In genomic region chr1:28144203-28145135, GRCh38 we compare ENCODE assay signal across 8 cellular contexts. TPM values are rescaled to one million over a fixed set of nuclear protein-coding genes. Genes with fewer than 3 reads are reported as not detected.
DNase-seq lines count a peak whose midpoint lies in the region; ATAC-seq, FAIRE-seq and TF ChIP-seq lines count a peak whose summit lies in the region.

No MANE protein-coding gene starts in this region.

- no peak for DNase-seq in activated CD4-positive, CD25-positive, alpha-beta regulatory T cell (lab: John Stamatoyannopoulos, UW)
- DNase-seq in OCI-LY7 (ENCODE audit: low spot score) (peak; percentile 48), keratinocyte (ENCODE audit: low read depth, low spot score) (peak; percentile 98), G401 (ENCODE audit: low spot score) (no peak), sciatic nerve (ENCODE audit: low spot score) (no peak), Kasumi-1 (lab: John Stamatoyannopoulos, UW) (no peak)

- H3K4me1 ChIP-seq in OCI-LY7 (ENCODE audit: insufficient read depth, low read length, poor library complexity, severe bottlenecking) = peaks cover 66% of the 10 kb centered on the region
- H3K4me1 ChIP-seq in keratinocyte (ENCODE audit: control insufficient read depth, extremely low read depth, insufficient read depth, low read length) = peaks cover 10% of the 10 kb centered on the region

- intact Hi-C loops in OCI-LY7 (cut with micrococcal nuclease; ENCODE audit: unreplicated experiment) (no loop called here), sciatic nerve (cut with DNase I) (no loop called here)

- H3K79me2 ChIP-seq in OCI-LY7 (ENCODE audit: insufficient read depth, low read depth, low read length) (peaks cover 30% of the 10 kb centered on the region; the same call in 1 of the 2 replicates), keratinocyte (ENCODE audit: control insufficient read depth, insufficient read depth, low read length) (no peaks in the 10 kb centered on the region)

- FAIRE-seq in keratinocyte (lab: Jason Lieb, UNC) = peak; percentile 96

- peaks cover 11% of the 10 kb centered on the region for H3K36me3 ChIP-seq in OCI-LY7 (ENCODE audit: insufficient read depth, low read length)
- H3K36me3 ChIP-seq in keratinocyte (ENCODE audit: control insufficient read depth in 2 of 2, extremely low read depth in 1 of 2, insufficient read depth in 2 of 2, low read length in 2 of 2) = no peaks in the 10 kb centered on the region

- no peak for TF ChIP-seq CTCF in OCI-LY7 (conservative IDR thresholded peaks at IDR 0.05; ENCODE audit: low read length)
- no peak for TF ChIP-seq CTCF in keratinocyte (optimal IDR thresholded peaks at IDR 0.05 in 1 of 3, IDR thresholded peaks at IDR 0.05 in 1 of 3, conservative IDR thresholded peaks at IDR 0.05 in 1 of 3; ENCODE audit: extremely low read depth in 1 of 3, insufficient read depth in 2 of 3, low read length in 3 of 3)

- H3K27me3 ChIP-seq in keratinocyte (ENCODE audit: control insufficient read depth, extremely low read depth, insufficient read depth, low read length) = no peaks in the 10 kb centered on the region

- CTCF ChIA-PET in OCI-LY7 (lab: Charles Lee; ENCODE audit: unreplicated experiment) = interaction anchor here (1.0 kb wide), 1 partner anchor 9 kb away, joined by 3 read pairs; no protein-coding TSS in a partner anchor

- H4K20me1 ChIP-seq in OCI-LY7 (ENCODE audit: insufficient read depth, low read length) (no peaks in the 10 kb centered on the region), keratinocyte (ENCODE audit: control insufficient read depth, extremely low read depth, insufficient read depth, low read length) (no peaks in the 10 kb centered on the region)

- no peak overlapping the region for H3K9ac ChIP-seq in keratinocyte (ENCODE audit: control insufficient read depth, extremely low read depth, insufficient read depth, low read length)

- H3K9me3 ChIP-seq in OCI-LY7 (ENCODE audit: low read length) (no peaks in the 10 kb centered on the region), keratinocyte (ENCODE audit: control insufficient read depth, low read depth, low read length) (no peaks in the 10 kb centered on the region)

- no peaks in the 10 kb centered on the region for H3K9me2 ChIP-seq in OCI-LY7 (ENCODE audit: insufficient read depth, low read length)

- H3K4me3 ChIP-seq in OCI-LY7 (ENCODE audit: low read depth, low read length, poor library complexity, severe bottlenecking) = peak overlapping the region; percentile 2
- H3K4me3 ChIP-seq in keratinocyte (ENCODE audit: control insufficient read depth in 2 of 3, extremely low read depth in 1 of 3, insufficient read depth in 2 of 3, low read depth in 1 of 3, low read length in 3 of 3) = no peak overlapping the region

- H3K4me2 ChIP-seq in OCI-LY7 (ENCODE audit: low read length) (peak overlapping the region; percentile 46), keratinocyte (ENCODE audit: control insufficient read depth, extremely low read depth, insufficient read depth, low read depth, low read length) (no peak overlapping the region)

- no TSS peak for BruUV-seq in OCI-LY7 (replicated peaks; lab: Mats Ljungman, UMichigan)

- no peaks in the 10 kb centered on the region for H3K9me1 ChIP-seq in keratinocyte (ENCODE audit: control insufficient read depth, extremely low read depth, insufficient read depth, low read length)

- H2AFZ ChIP-seq in OCI-LY7 (ENCODE audit: low read length) (peak overlapping the region; percentile 19; the same call in 1 of the 2 replicates), keratinocyte (ENCODE audit: control insufficient read depth, low read length) (no peak overlapping the region)

- in situ Hi-C loops in G401 (cut with HindIII; ENCODE audit: low sequenced_read_pairs) = no loop called here

- peak overlapping the region; percentile 53 for H3K27ac ChIP-seq in OCI-LY7 (ENCODE audit: low read depth, low read length, poor library complexity, severe bottlenecking)
- no peak overlapping the region for H3K27ac ChIP-seq in keratinocyte (ENCODE audit: control insufficient read depth, insufficient read depth, low read length)

- peak; percentile 98 to 99 for ATAC-seq in activated CD4-positive, CD25-positive, alpha-beta regulatory T cell treated with anti-CD3 and anti-CD28 coated beads, Interleukin-2, amount 50 U/mL, for 24 hours
- ATAC-seq in HG02623 (IDR thresholded peaks at IDR 0.05; ENCODE audit: unreplicated experiment) (peak; percentile 66), sciatic nerve (no peak)

- POLR2A ChIA-PET in OCI-LY7 (lab: Charles Lee) = interaction anchor here (0.7 to 7.7 kb wide), 6 partner anchors 10 to 69 kb away, joined by 3 to 65 read pairs (median 4); partner anchors contain the start of gene EYA3

- dilution Hi-C loops in keratinocyte (cut with MboI; ENCODE audit: extremely low pct_ligation_motif_present, low sequenced_read_pairs) = no loop called here

RNA-seq across cellular contexts. Expression of gene PTAFR, which starts 32.0 kb away (rescaled TPM):
- total RNA-seq in OCI-LY7 (2014; rRNA removed; shearing (Covaris generic)) = 6.1 and 8.0 TPM in 2 replicates
- total RNA-seq in OCI-LY7 (2022) (24.5 and 32.8 TPM in 2 replicates), sciatic nerve (7.0 TPM)
- 18.6 to 30.7 TPM (median 19.6 TPM) in 3 replicates for polyA plus RNA-seq in keratinocyte
- polyA plus RNA-seq in keratinocyte (2011; ENCODE audit: low read depth) = 0.91 TPM
- polyA plus RNA-seq in keratinocyte (2011; cell fraction: cytosol; rRNA removed) = 17.9 and 19.4 TPM in 2 replicates
- 26.4 and 29.8 TPM in 2 replicates for polyA plus RNA-seq in keratinocyte (2011; cell fraction: nucleus; rRNA removed)
- 3.6 and 12.0 TPM in 2 replicates for polyA plus RNA-seq in keratinocyte (2012; ENCODE audit: low replicate concordance)
- polyA minus RNA-seq in keratinocyte = 24.8 to 42.8 TPM (median 38.3 TPM) in 3 replicates
- 13.0 TPM for polyA minus RNA-seq in keratinocyte (2011; cell fraction: cytosol; rRNA and poly(A)+ RNA removed)
- 19.6 and 25.4 TPM in 2 replicates for polyA minus RNA-seq in keratinocyte (2011; cell fraction: nucleus; rRNA and poly(A)+ RNA removed)
- total RNA-seq in G401 (2014; rRNA removed; shearing (Covaris generic)) = 0.27 and 0.49 TPM in 2 replicates

RNA-seq across cellular contexts. Expression of gene EYA3, which starts 56.1 kb away (rescaled TPM):
- 24.1 and 29.0 TPM in 2 replicates for total RNA-seq in OCI-LY7 (2014; rRNA removed; shearing (Covaris generic))
- 104 and 114 TPM in 2 replicates for total RNA-seq in OCI-LY7 (2022)
- polyA plus RNA-seq in keratinocyte = 15.5 to 17.7 TPM (median 17.6 TPM) in 3 replicates
- polyA plus RNA-seq in keratinocyte (2011; ENCODE audit: low read depth) = 4.9 TPM
- polyA plus RNA-seq in keratinocyte (2011; cell fraction: cytosol; rRNA removed) = 7.5 and 13.3 TPM in 2 replicates
- polyA plus RNA-seq in keratinocyte (2011; cell fraction: nucleus; rRNA removed) = 20.1 and 21.5 TPM in 2 replicates
- 8.4 and 11.3 TPM in 2 replicates for polyA plus RNA-seq in keratinocyte (2012; ENCODE audit: low replicate concordance)
- 21.7 to 60.5 TPM (median 39.6 TPM) in 3 replicates for polyA minus RNA-seq in keratinocyte
- 22.8 TPM for polyA minus RNA-seq in keratinocyte (2011; cell fraction: cytosol; rRNA and poly(A)+ RNA removed)
- 22.2 and 24.5 TPM in 2 replicates for polyA minus RNA-seq in keratinocyte (2011; cell fraction: nucleus; rRNA and poly(A)+ RNA removed)
- 11.3 and 15.0 TPM in 2 replicates for total RNA-seq in G401 (2014; rRNA removed; shearing (Covaris generic))
- total RNA-seq in sciatic nerve = 20.1 TPM

Comparison
In these comparisons a context has a peak if more than half of its experiments do, and no peak if none do; other contexts are left out.
1. DNase-seq: peak in OCI-LY7 (single experiment) and keratinocyte (single experiment); none in activated CD4-positive, CD25-positive, alpha-beta regulatory T cell (0 of 4), G401 (single experiment), sciatic nerve (single experiment) and Kasumi-1 (0 of 2).